ENCODE assay signal across 22 cellular contexts in genomic region chr11:8873966-8874365, GRCh38. TPM values are rescaled to one million over a fixed set of nuclear protein-coding genes. Genes with fewer than 3 reads are reported as not detected.
DNase-seq lines count a peak whose midpoint lies in the region; ATAC-seq and TF ChIP-seq lines count a peak whose summit lies in the region.
"Had no signal": no experiment of that assay in that cellular context is flagged by ENCODE, and none has a peak within 500 bp of the region (broad histone marks: within the 10 kb centered on the region; RNA-seq: fewer than 3 reads in every experiment).

No MANE protein-coding gene starts in this region.

- no peak for TF ChIP-seq CTCF in HEK293 (tag by site-specific recombination; IDR thresholded peaks at IDR 0.05)
- TF ChIP-seq CTCF in NB4 (IDR thresholded peaks at IDR 0.05; ENCODE audit: low read depth, low read length) = no peak
- no peak for TF ChIP-seq CTCF in esophagus muscularis mucosa (IDR thresholded peaks at IDR 0.05)

- no peak overlapping the region for H3K27ac ChIP-seq in HEK293 (ENCODE audit: extremely low read depth, low read depth, low read length)
- peak overlapping the region in 3 of 4 donors; percentile 48 to 95 (median 51) for H3K27ac ChIP-seq in esophagus muscularis mucosa (replicated peaks in 1 of 4)
- H3K27ac ChIP-seq: suprapubic skin had no signal

- no peak for TF ChIP-seq EP300 in esophagus muscularis mucosa (IDR thresholded peaks at IDR 0.05)

- H3K4me1 ChIP-seq in HEK293 (ENCODE audit: control insufficient read depth, insufficient read depth, low read length) (0 out of 2 replicates have a peak, but pooled peaks cover 2% of the 10 kb centered on the region), esophagus muscularis mucosa (peaks cover 9 to 49% (median 42%) of the 10 kb centered on the region in 4 donors)
- H3K4me1 ChIP-seq: BE2C had no signal

- H3K9me3 ChIP-seq in HEK293 (ENCODE audit: control insufficient read depth, insufficient read depth, low read depth, low read length) = no peaks in the 10 kb centered on the region
- H3K9me3 ChIP-seq in esophagus muscularis mucosa = no peaks in the 10 kb centered on the region
- H3K9me3 ChIP-seq: BE2C, suprapubic skin had no signal

- no peaks in the 10 kb centered on the region for H3K27me3 ChIP-seq in esophagus muscularis mucosa
- H3K27me3 ChIP-seq: BE2C, suprapubic skin had no signal

- H3K4me3 ChIP-seq in HEK293 (ENCODE audit: low read depth, low read length) (no peak overlapping the region), NB4 (ENCODE audit: low read depth, low read length) (no peak overlapping the region), esophagus muscularis mucosa (peak overlapping the region in 1 of 4 donors; percentile 12)
- H3K4me3 ChIP-seq: GM12878, suprapubic skin had no signal

- H3K36me3 ChIP-seq in HEK293 (ENCODE audit: control insufficient read depth in 2 of 2, insufficient read depth in 1 of 2, low read length in 2 of 2) = no peaks in the 10 kb centered on the region
- H3K36me3 ChIP-seq in esophagus muscularis mucosa = no peaks in the 10 kb centered on the region
- H3K36me3 ChIP-seq: BE2C, suprapubic skin had no signal

- ATAC-seq in GM21515 (IDR thresholded peaks at IDR 0.05; ENCODE audit: unreplicated experiment) = no peak
- ATAC-seq: GM12878 had no signal

- DNase-seq in NB4 (ENCODE audit: low read depth) (peak; percentile 4), esophagus muscularis mucosa (ENCODE audit: extremely low spot score) (no peak), pons (ENCODE audit: low spot score) (peak; percentile 42)
- DNase-seq in NK-92 treated with Interleukin-12 subunit alpha and Interleukin-12 subunit beta, amount 100 ng/mL, for 24 hours (lab: John Stamatoyannopoulos, UW) = no peak
- no peak for DNase-seq in stimulated activated CD4-positive, alpha-beta T cell treated with anti-CD3 and anti-CD28 coated beads, Interleukin-4, amount 100 ng/mL, for 4 hours
- DNase-seq: activated CD4-positive, CD25-positive, alpha-beta regulatory T cell; activated effector memory CD4-positive, alpha-beta T cell treated with Interleukin-2 at 50 U/mL for 16 hours; anterior cingulate cortex; BE2C; foreskin fibroblast; GDM1; NCI-H146; NCI-H345; SHP77 treated with DMSO at 0.1 percent for 48 hours; stimulated activated CD4-positive, alpha-beta T cell treated with anti-CD3 and anti-CD28 coated beads, Interleukin-4, amount 100 ng/mL, for 1 hour had no signal

- POLR2A ChIA-PET in HEK293 (lab: Yijun Ruan, JAX) = no interaction called here

- WGBS in esophagus muscularis mucosa = 25% methylated on average over 4 of the region's 4 CpGs

- TF ChIP-seq POLR2A in NB4 (IDR thresholded peaks at IDR 0.05; ENCODE audit: extremely low read depth, insufficient read length) (no peak), esophagus muscularis mucosa (IDR thresholded peaks at IDR 0.05; ENCODE audit: low read depth) (no peak)

- CTCF ChIA-PET in HEK293 (lab: Yijun Ruan, JAX) = interaction anchor here (0.5 to 0.6 kb wide), 2 partner anchors 48 to 160 kb away, joined by 3 read pairs; no protein-coding TSS in a partner anchor

- intact Hi-C loops in esophagus muscularis mucosa (cut with DNase I) = loop anchor here (5.0 kb wide), 3 partner anchors 33 to 192 kb away; partner anchors contain the start of genes RPL27A and TRIM66

TF ChIP-seq in HEK293, 187 proteins besides CTCF, POLR2A, EP300 and RAD21:
- TF ChIP-seq ZNF37A (tag by site-specific recombination; IDR thresholded peaks at IDR 0.05) = no peak
- TF ChIP-seq ZNF660 (tag by site-specific recombination; IDR thresholded peaks at IDR 0.05) = no peak
- no peak for TF ChIP-seq ZNF248 (tag by site-specific recombination; IDR thresholded peaks at IDR 0.05)
- no peak for TF ChIP-seq ZNF16 (tag by site-specific recombination; IDR thresholded peaks at IDR 0.05; ENCODE audit: low read depth)
- TF ChIP-seq ZNF280C (tag by site-specific recombination; IDR thresholded peaks at IDR 0.05) = no peak
- TF ChIP-seq ZNF600 (tag by site-specific recombination; IDR thresholded peaks at IDR 0.05) = no peak
- TF ChIP-seq ZBTB20 (tag by site-specific recombination; IDR thresholded peaks at IDR 0.05) = peak; percentile 58; the same call in 1 of the 2 replicates

RNA-seq across cellular contexts. Expression of gene AKIP1, which starts 37.0 kb away (rescaled TPM):
- total RNA-seq in esophagus muscularis mucosa = 10 to 100 TPM; 30.5 to 56.4 (median 41.7) TPM

RNA-seq across cellular contexts. Expression of gene C11orf16, which starts 58.8 kb away (rescaled TPM):
- not detected for total RNA-seq in esophagus muscularis mucosa
- total RNA-seq: cerebellum, GM12878, LHCN-M2, osteocyte, suprapubic skin had no signal

Comparison
In these comparisons a context has a peak if more than half of its experiments do, and no peak if none do; other contexts are left out.
1. DNase-seq: peak in NB4 (single experiment) and pons (single experiment); none in esophagus muscularis mucosa (single experiment), NK-92 treated with Interleukin-12 subunit alpha and Interleukin-12 subunit beta, amount 100 ng/mL, for 24 hours (single experiment) and stimulated activated CD4-positive, alpha-beta T cell treated with anti-CD3 and anti-CD28 coated beads, Interleukin-4, amount 100 ng/mL, for 4 hours (0 of 2).